In genomic region chr21:38845374-38845773, GRCh38 we compare ENCODE assay signal across 3 cellular contexts. TPM values are rescaled to one million over a fixed set of nuclear protein-coding genes. Genes with fewer than 3 reads are reported as not detected.
A peak's percentile ranks its signal among the peaks of the same experiment; 100 is the strongest.
DNase-seq lines count a peak whose midpoint lies in the region; ATAC-seq and TF ChIP-seq lines count a peak whose summit lies in the region.
"Not testable (repeated sequence)": the region's sequence is repeated elsewhere in the genome, so short reads cannot be mapped to it uniquely, and the experiment has no call there.

No MANE protein-coding gene starts in this region.

- not testable (repeated sequence) for H3K36me3 ChIP-seq in esophagus muscularis mucosa

- H3K27me3 Mint-ChIP-seq in activated B cell treated with CpG ODN at 0.5 μM for 24 hours = peaks cover 18% of the 10 kb centered on the region
- H3K27me3 Mint-ChIP-seq in stimulated activated naive B cell treated with anti-CD40 and anti-IgM and Interleukin-4, amounts not matched to agents 10 μg/mL and 1 μg/mL and 100 μg/mL, for 72 hours = peaks cover 38 to 44% of the 10 kb centered on the region in 2 donors

- TF ChIP-seq POLR2A in esophagus muscularis mucosa (IDR thresholded peaks at IDR 0.05; ENCODE audit: low read depth) = not testable (repeated sequence)

- not testable (repeated sequence) for H3K4me1 Mint-ChIP-seq in activated B cell treated with CpG ODN at 0.5 μM for 24 hours
- H3K4me1 Mint-ChIP-seq in stimulated activated naive B cell treated with anti-CD40 and anti-IgM and Interleukin-4, amounts not matched to agents 10 μg/mL and 1 μg/mL and 100 μg/mL, for 72 hours = peaks cover 3 to 13% of the 10 kb centered on the region in 2 donors

- peak; percentile 75 for ATAC-seq in activated B cell treated with CpG ODN at 0.5 μM for 24 hours (ENCODE audit: low read depth)
- peak; percentile 89 to 94 for ATAC-seq in stimulated activated naive B cell treated with anti-CD40 and anti-IgM and Interleukin-4, amounts not matched to agents 10 μg/mL and 1 μg/mL and 100 μg/mL, for 72 hours (replicated peaks)

- not testable (repeated sequence) for TF ChIP-seq CTCF in activated B cell treated with CpG ODN at 0.5 μM for 24 hours (IDR thresholded peaks at IDR 0.05); esophagus muscularis mucosa (IDR thresholded peaks at IDR 0.05)

- not testable (repeated sequence) for H3K27me3 ChIP-seq in esophagus muscularis mucosa

- WGBS in esophagus muscularis mucosa = 98% methylated on average over 2 of the region's 2 CpGs

- intact Hi-C loops in activated B cell treated with CpG ODN at 0.5 μM for 24 hours (cut with micrococcal nuclease) = loop anchor here (1.0 kb wide), 1 partner anchor 17 kb away; no protein-coding TSS in a partner anchor
- intact Hi-C loops in esophagus muscularis mucosa (cut with DNase I) = not testable (repeated sequence)

- not testable (repeated sequence) for H3K9me3 Mint-ChIP-seq in activated B cell treated with CpG ODN at 0.5 μM for 24 hours; stimulated activated naive B cell treated with anti-CD40 and anti-IgM and Interleukin-4, amounts not matched to agents 10 μg/mL and 1 μg/mL and 100 μg/mL, for 72 hours

- not testable (repeated sequence) for H3K4me3 Mint-ChIP-seq in activated B cell treated with CpG ODN at 0.5 μM for 24 hours; stimulated activated naive B cell treated with anti-CD40 and anti-IgM and Interleukin-4, amounts not matched to agents 10 μg/mL and 1 μg/mL and 100 μg/mL, for 72 hours

- POLR2A ChIA-PET in activated B cell treated with CpG ODN at 0.5 μM for 24 hours (lab: Charles Lee) = not testable (repeated sequence)

- H3K27ac ChIP-seq in esophagus muscularis mucosa (replicated peaks in 1 of 4) = not testable (repeated sequence)

- not testable (repeated sequence) for TF ChIP-seq EP300 in esophagus muscularis mucosa (IDR thresholded peaks at IDR 0.05)

- H3K36me3 Mint-ChIP-seq in activated B cell treated with CpG ODN at 0.5 μM for 24 hours (ENCODE audit: low read depth); stimulated activated naive B cell treated with anti-CD40 and anti-IgM and Interleukin-4, amounts not matched to agents 10 μg/mL and 1 μg/mL and 100 μg/mL, for 72 hours: not testable (repeated sequence)

- not testable (repeated sequence) for H3K9me3 ChIP-seq in esophagus muscularis mucosa

- not testable (repeated sequence) for H3K27ac Mint-ChIP-seq in activated B cell treated with CpG ODN at 0.5 μM for 24 hours; stimulated activated naive B cell treated with anti-CD40 and anti-IgM and Interleukin-4, amounts not matched to agents 10 μg/mL and 1 μg/mL and 100 μg/mL, for 72 hours

- H3K4me1 ChIP-seq in esophagus muscularis mucosa = peaks cover 0 to 13% (median 4%) of the 10 kb centered on the region in 4 donors

- H3K4me3 ChIP-seq in esophagus muscularis mucosa = not testable (repeated sequence)

- CTCF ChIA-PET in activated B cell treated with CpG ODN at 0.5 μM for 24 hours (lab: Charles Lee) = not testable (repeated sequence)

- DNase-seq in activated B cell treated with CpG ODN at 0.5 μM for 24 hours; stimulated activated naive B cell treated with anti-CD40 and anti-IgM and Interleukin-4, amounts not matched to agents 10 μg/mL and 1 μg/mL and 100 μg/mL, for 72 hours: not testable (repeated sequence)
- peak; percentile 24 for DNase-seq in esophagus muscularis mucosa (ENCODE audit: extremely low spot score)

RNA-seq across cellular contexts. Expression of gene ETS2, which starts 39.6 kb away (rescaled TPM):
- total RNA-seq in activated B cell treated with CpG ODN at 0.5 μM for 24 hours (4.4 and 4.5 TPM in 2 replicates), esophagus muscularis mucosa (100 to 1,000 TPM in 1 of 4 donors, 10 to 100 TPM in 3; 31.1 to 175 (median 63.8) TPM)
